ENCODE assay signal across 9 cellular contexts in the genomic region with DNA sequence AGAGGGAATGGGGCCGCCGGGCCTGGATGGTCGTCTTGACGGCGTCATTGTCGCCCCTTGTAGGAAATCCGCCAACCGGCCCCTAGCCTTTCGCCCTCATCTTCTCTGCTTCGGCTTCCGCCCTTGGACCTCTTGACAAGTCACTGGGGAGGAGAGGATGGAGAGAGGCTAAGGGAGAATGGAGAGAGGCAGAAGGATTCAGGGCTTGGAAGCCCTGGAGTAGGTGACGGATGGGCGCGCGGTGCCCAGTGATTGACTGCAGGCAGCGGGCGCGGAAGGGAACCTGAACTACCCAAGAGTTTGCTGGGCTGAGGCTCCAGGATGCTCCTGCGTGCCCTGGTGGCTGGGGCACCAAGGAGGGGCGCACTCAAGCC. TPM values are rescaled to one million over a fixed set of nuclear protein-coding genes. Genes with fewer than 3 reads are reported as not detected.
DNase-seq lines count a peak whose midpoint lies in the region; ATAC-seq and TF ChIP-seq lines count a peak whose summit lies in the region.
"Had no signal": no experiment of that assay in that cellular context is flagged by ENCODE, and none has a peak within 500 bp of the region (broad histone marks: within the 10 kb centered on the region; RNA-seq: fewer than 3 reads in every experiment).

No MANE protein-coding gene starts in this region.

- H3K27me3 ChIP-seq in WERI-Rb-1 (ENCODE audit: insufficient read depth, low read depth, severe bottlenecking) (no peaks in the 10 kb centered on the region), stomach (peaks cover 3 to 59% (median 21%) of the 10 kb centered on the region in 3 donors), SJCRH30 (no peaks in the 10 kb centered on the region)
- H3K27me3 ChIP-seq: BLaER1 treated with 17β-estradiol and CSF1 and Interleukin-3, amounts not matched to agents 10 nM and 100 nM had no signal

- TF ChIP-seq POLR2A in stomach (IDR thresholded peaks at IDR 0.05): no peak

- H3K27ac ChIP-seq in WERI-Rb-1 (peak overlapping the region; percentile 53), stomach (no peak overlapping the region), SJCRH30 (no peak overlapping the region)
- H3K27ac ChIP-seq: BLaER1 treated with 17β-estradiol and CSF1 and Interleukin-3, amounts not matched to agents 10 nM and 100 nM had no signal

- 7 to 10% (median 8%) methylated on average over 18 to 20 of the region's 20 CpGs for WGBS in stomach, 5 donors

- intact Hi-C loops in stomach (cut with DNase I; ENCODE audit: low total_unique reads): no loop called here

- ATAC-seq in HG03460 (IDR thresholded peaks at IDR 0.05; ENCODE audit: unreplicated experiment): no peak

- H3K9me3 ChIP-seq in WERI-Rb-1 (ENCODE audit: severe bottlenecking) (no peaks in the 10 kb centered on the region), stomach (peaks cover 0 to 16% (median 11%) of the 10 kb centered on the region in 4 donors), SJCRH30 (replicated peaks) (no peaks in the 10 kb centered on the region)

- TF ChIP-seq CTCF in WERI-Rb-1 (IDR thresholded peaks at IDR 0.05; ENCODE audit: low read depth, low read length) (no peak), stomach (IDR thresholded peaks at IDR 0.05) (no peak)

- H3K4me3 ChIP-seq in WERI-Rb-1 (ENCODE audit: low read depth, low read length) (peak overlapping the region; percentile 48), iPS-11a (ENCODE audit: low read depth, low read length) (peak overlapping the region; percentile 58), stomach (peak overlapping the region; percentile 16 to 47 (median 37)), SJCRH30 (no peak overlapping the region)
- H3K4me3 ChIP-seq: BLaER1 treated with 17β-estradiol and CSF1 and Interleukin-3, amounts not matched to agents 10 nM and 100 nM had no signal

- peak; percentile 28 to 75 for DNase-seq in SHP77 (lab: John Stamatoyannopoulos, UW)
- no peak for DNase-seq in SHP77 treated with DMSO at 0.1 percent for 48 hours (lab: John Stamatoyannopoulos, UW)
- peak; percentile 15 for DNase-seq in WERI-Rb-1
- DNase-seq in stomach: no peak
- no peak for DNase-seq in SJCRH30
- no peak for DNase-seq in HuH-7 (ENCODE audit: low spot score)

- no peaks in the 10 kb centered on the region for H3K36me3 ChIP-seq in WERI-Rb-1
- no peaks in the 10 kb centered on the region for H3K36me3 ChIP-seq in stomach
- no peaks in the 10 kb centered on the region for H3K36me3 ChIP-seq in SJCRH30
- H3K36me3 ChIP-seq: BLaER1 treated with 17β-estradiol and CSF1 and Interleukin-3, amounts not matched to agents 10 nM and 100 nM had no signal

- TF ChIP-seq EP300 in stomach (IDR thresholded peaks at IDR 0.05): no peak

- H3K4me1 ChIP-seq in stomach (peaks cover 0 to 20% (median 16%) of the 10 kb centered on the region in 4 donors), SJCRH30 (no peaks in the 10 kb centered on the region)

RNA-seq across cellular contexts. Expression of gene PDE4B, which starts 0.7 kb away (rescaled TPM):
- total RNA-seq in stomach: 10 to 100 TPM in 3 of 5 donors, under 1 TPM in 2; 0.45 to 34.3 (median 10.1) TPM
- polyA plus RNA-seq in stomach: 1 to 10 TPM; 1.5 to 4.5 (median 1.9) TPM
- 1.5 and 2.6 TPM in 2 replicates for total RNA-seq in SJCRH30 (2014; rRNA removed; shearing (Covaris generic))

Comparison
In these comparisons a context has a peak if more than half of its experiments do, and no peak if none do; other contexts are left out.
1. DNase-seq: peak in SHP77 (2 of 2) and WERI-Rb-1 (single experiment); none in SHP77 treated with DMSO at 0.1 percent for 48 hours (single experiment), stomach (single experiment), SJCRH30 (0 of 2) and HuH-7 (single experiment).